ENCODE assay signal across 8 cellular contexts in genomic region chr11:11157201-11157600, GRCh38.
DNase-seq lines count a peak whose midpoint lies in the region; ATAC-seq and TF ChIP-seq lines count a peak whose summit lies in the region.

No MANE protein-coding gene starts in this region.

- peak; percentile 15 for DNase-seq in NCI-H510A (lab: John Stamatoyannopoulos, UW)
- no peak for DNase-seq in NCI-H510A treated with DMSO at 0.1 percent for 48 hours (lab: John Stamatoyannopoulos, UW)
- DNase-seq in NCI-H526 (lab: John Stamatoyannopoulos, UW): peak; percentile 38 to 89
- peak; percentile 17 for DNase-seq in activated gamma-delta T cell treated with anti-CD3 and anti-CD28 coated beads, Interleukin-2, amount 50 U/mL, for 16 hours (ENCODE audit: low read depth)
- peak; percentile 67 for DNase-seq in iPS-NIHi11 (ENCODE audit: low spot score)
- no peak for DNase-seq in type B pancreatic cell (ENCODE audit: extremely low spot score, unreplicated experiment)
- DNase-seq in inferior parietal cortex (ENCODE audit: extremely low spot score): no peak

- H3K9me3 Mint-ChIP-seq in type B pancreatic cell: no peaks in the 10 kb centered on the region

- peaks cover 4% of the 10 kb centered on the region for H3K27me3 Mint-ChIP-seq in type B pancreatic cell

- no peak for ATAC-seq in GM19455 (IDR thresholded peaks at IDR 0.05; ENCODE audit: unreplicated experiment)

- no peaks in the 10 kb centered on the region for H3K36me3 Mint-ChIP-seq in type B pancreatic cell

- TF ChIP-seq CTCF in type B pancreatic cell (conservative IDR thresholded peaks at IDR 0.05): peak; percentile 66

- peaks cover 3% of the 10 kb centered on the region for H3K4me1 Mint-ChIP-seq in type B pancreatic cell (ENCODE audit: unreplicated experiment)

- H3K4me3 Mint-ChIP-seq in type B pancreatic cell: no peak overlapping the region

- no peak overlapping the region for H3K27ac Mint-ChIP-seq in type B pancreatic cell

Comparison
In these comparisons a context has a peak if more than half of its experiments do, and no peak if none do; other contexts are left out.
1. DNase-seq: peak in NCI-H510A (single experiment), NCI-H526 (2 of 2), activated gamma-delta T cell treated with anti-CD3 and anti-CD28 coated beads, Interleukin-2, amount 50 U/mL, for 16 hours (single experiment) and iPS-NIHi11 (single experiment); none in NCI-H510A treated with DMSO at 0.1 percent for 48 hours (single experiment), type B pancreatic cell (single experiment) and inferior parietal cortex (single experiment).